Comparison of ENCODE assay signal across 18 cellular contexts in genomic region chr10:102779680-102780079, GRCh38. TPM values are rescaled to one million over a fixed set of nuclear protein-coding genes. Genes with fewer than 3 reads are reported as not detected.
DNase-seq lines count a peak whose midpoint lies in the region; ATAC-seq and TF ChIP-seq lines count a peak whose summit lies in the region.
"Had no signal": no experiment of that assay in that cellular context is flagged by ENCODE, and none has a peak within 500 bp of the region (broad histone marks: within the 10 kb centered on the region; RNA-seq: fewer than 3 reads in every experiment).

No MANE protein-coding gene starts in this region.

- H3K4me1 Mint-ChIP-seq in CD14-positive monocyte = peaks cover 63% of the 10 kb centered on the region

- H2AFZ ChIP-seq in parathyroid adenoma = no peak overlapping the region

- no peaks in the 10 kb centered on the region for H3K36me3 ChIP-seq in Panc1 (ENCODE audit: control insufficient read depth, insufficient read depth, low read length)
- H3K36me3 ChIP-seq in parathyroid adenoma (ENCODE audit: control insufficient read depth, insufficient read depth, low read length) = no peaks in the 10 kb centered on the region

- H3K27me3 Mint-ChIP-seq in CD14-positive monocyte (ENCODE audit: low read depth in 3 of 3) = peaks cover 0 to 1% (median 0%) of the 10 kb centered on the region in 3 donors
- H3K27me3 Mint-ChIP-seq: IgD-negative memory B cell had no signal

- H3K27ac ChIP-seq in Panc1 (ENCODE audit: low read length) = peak overlapping the region; percentile 55
- H3K27ac ChIP-seq in foreskin keratinocyte = peak overlapping the region; percentile 89
- H3K27ac ChIP-seq in parathyroid adenoma = peak overlapping the region; percentile 99

- H3K4me1 ChIP-seq in Panc1 (ENCODE audit: control insufficient read depth, insufficient read depth, low read length) (peaks cover 93% of the 10 kb centered on the region), foreskin keratinocyte (peaks cover 51% of the 10 kb centered on the region), parathyroid adenoma (peaks cover 83% of the 10 kb centered on the region)

- H3K27ac Mint-ChIP-seq in CD14-positive monocyte = peak overlapping the region in 5 of 7 donors; percentile 6 to 37 (median 25)

- CTCF ChIA-PET in Panc1 (lab: Charles Lee) = interaction anchor here (0.8 kb wide), 1 partner anchor 122 kb away, joined by 3 read pairs; no protein-coding TSS in a partner anchor

- H3K79me2 ChIP-seq in parathyroid adenoma = peaks cover 34% of the 10 kb centered on the region

- peaks cover 0 to 2% (median 0%) of the 10 kb centered on the region in 7 donors for H3K9me3 Mint-ChIP-seq in CD14-positive monocyte
- H3K9me3 Mint-ChIP-seq: IgD-negative memory B cell had no signal

- DNase-seq in CD14-positive monocyte (ENCODE audit: low spot score) (no peak), Panc1 (ENCODE audit: low read depth, low spot score) (no peak), foreskin keratinocyte (peak; percentile 54 to 79), hepatic stellate cell (ENCODE audit: low spot score) (no peak), NCI-H1930 (lab: John Stamatoyannopoulos, UW) (no peak), foreskin fibroblast (no peak)
- DNase-seq: activated CD4-positive, alpha-beta T cell treated with anti-CD3 and anti-CD28 coated beads, Interleukin-2, amount 50 U/mL, for 1 hour; activated gamma-delta T cell; AML-193; dorsolateral prefrontal cortex; glutamatergic neuron; midbrain; NCI-H187 treated with DMSO at 0.1 percent for 48 hours; T-helper 1 cell had no signal

- H3K27me3 ChIP-seq in Panc1 (ENCODE audit: control insufficient read depth, insufficient read depth, low read length) = no peaks in the 10 kb centered on the region
- no peaks in the 10 kb centered on the region for H3K27me3 ChIP-seq in foreskin keratinocyte
- H3K27me3 ChIP-seq in parathyroid adenoma (ENCODE audit: control insufficient read depth, insufficient read depth, low read length) = no peaks in the 10 kb centered on the region
- H3K27me3 ChIP-seq: dorsolateral prefrontal cortex had no signal

- H3K36me3 Mint-ChIP-seq in CD14-positive monocyte = peaks cover 34 to 55% of the 10 kb centered on the region in 2 donors

- no peak overlapping the region for H3K4me3 Mint-ChIP-seq in CD14-positive monocyte
- H3K4me3 Mint-ChIP-seq: IgD-negative memory B cell had no signal

- H3K4me2 ChIP-seq in parathyroid adenoma (ENCODE audit: low read length) = peak overlapping the region; percentile 5

- H3K9ac ChIP-seq in parathyroid adenoma = no peak overlapping the region

- in situ Hi-C loops in Panc1 (cut with HindIII; ENCODE audit: low pct_unique_long_range_greater_than_20kb, low sequenced_read_pairs) = no loop called here

- H3K4me3 ChIP-seq in Panc1 (ENCODE audit: low read depth in 2 of 2, low read length in 2 of 2) (no peak overlapping the region), parathyroid adenoma (ENCODE audit: low read depth, low read length) (no peak overlapping the region), foreskin fibroblast (ENCODE audit: low read depth in 1 of 2, low read length in 2 of 2) (no peak overlapping the region)
- H3K4me3 ChIP-seq: dorsolateral prefrontal cortex had no signal

- H3K9me3 ChIP-seq in Panc1 (ENCODE audit: control insufficient read depth, insufficient read depth, low read depth, low read length) (no peaks in the 10 kb centered on the region), parathyroid adenoma (ENCODE audit: control insufficient read depth, low read length) (no peaks in the 10 kb centered on the region)

- no TSS peak for BruUV-seq in Panc1 (replicated peaks; lab: Mats Ljungman, UMichigan)

- ATAC-seq in Panc1 = no peak
- peak; percentile 1 for ATAC-seq in foreskin keratinocyte
- no peak for ATAC-seq in GM21786 (IDR thresholded peaks at IDR 0.05; ENCODE audit: unreplicated experiment)

- POLR2A ChIA-PET in Panc1 (lab: Charles Lee) = interaction anchor here (0.5 kb wide), 1 partner anchor 10 kb away, joined by 3 read pairs; no protein-coding TSS in a partner anchor

- no peak for TF ChIP-seq CTCF in CD14-positive monocyte (IDR thresholded peaks at IDR 0.05)
- TF ChIP-seq CTCF in Panc1 (IDR thresholded peaks at IDR 0.05) = no peak
- TF ChIP-seq CTCF in foreskin keratinocyte (conservative IDR thresholded peaks at IDR 0.05) = no peak
- no peak for TF ChIP-seq CTCF in parathyroid adenoma (IDR thresholded peaks at IDR 0.05)
- TF ChIP-seq CTCF in foreskin fibroblast (IDR thresholded peaks at IDR 0.05; ENCODE audit: low read depth, low read length) = no peak

- intact Hi-C loops in CD14-positive monocyte (cut with micrococcal nuclease) (no loop called here), Panc1 (cut with micrococcal nuclease; ENCODE audit: unreplicated experiment) (no loop called here)

RNA-seq across cellular contexts. Expression of gene WBP1L, which starts 35.9 kb away (rescaled TPM):
- polyA plus RNA-seq in CD14-positive monocyte (10 to 100 TPM; 38.3 to 43.0 TPM), foreskin keratinocyte (10.2 and 11.1 TPM in 2 replicates)
- total RNA-seq in Panc1 (2021; ENCODE audit: unreplicated experiment) (91.3 TPM), foreskin keratinocyte (22.9 and 25.8 TPM in 2 replicates)
- 99.5 TPM for polyA plus RNA-seq in Panc1 (2012; ENCODE audit: insufficient read length)

RNA-seq across cellular contexts. Expression of gene CYP17A1, which starts 57.5 kb away (rescaled TPM):
- polyA plus RNA-seq in CD14-positive monocyte (not detected), foreskin keratinocyte (not detected in 2 replicates)
- total RNA-seq in Panc1 (2021; ENCODE audit: unreplicated experiment) (2.1 TPM), foreskin keratinocyte (not detected in 2 replicates)
- not detected for polyA plus RNA-seq in Panc1 (2012; ENCODE audit: insufficient read length)
- total RNA-seq: Daoy had no signal

Comparison
In these comparisons a context has a peak if more than half of its experiments do, and no peak if none do; other contexts are left out.
1. DNase-seq: peak in foreskin keratinocyte (2 of 2); none in CD14-positive monocyte (single experiment), Panc1 (single experiment), hepatic stellate cell (single experiment), NCI-H1930 (0 of 2) and foreskin fibroblast (0 of 2).
2. Peak in every context shown above with its lines, with median percentiles within 50 percentile points of each other: H3K27ac ChIP-seq.